Comparison of ENCODE assay signal across 1 cellular context in the genomic region with DNA sequence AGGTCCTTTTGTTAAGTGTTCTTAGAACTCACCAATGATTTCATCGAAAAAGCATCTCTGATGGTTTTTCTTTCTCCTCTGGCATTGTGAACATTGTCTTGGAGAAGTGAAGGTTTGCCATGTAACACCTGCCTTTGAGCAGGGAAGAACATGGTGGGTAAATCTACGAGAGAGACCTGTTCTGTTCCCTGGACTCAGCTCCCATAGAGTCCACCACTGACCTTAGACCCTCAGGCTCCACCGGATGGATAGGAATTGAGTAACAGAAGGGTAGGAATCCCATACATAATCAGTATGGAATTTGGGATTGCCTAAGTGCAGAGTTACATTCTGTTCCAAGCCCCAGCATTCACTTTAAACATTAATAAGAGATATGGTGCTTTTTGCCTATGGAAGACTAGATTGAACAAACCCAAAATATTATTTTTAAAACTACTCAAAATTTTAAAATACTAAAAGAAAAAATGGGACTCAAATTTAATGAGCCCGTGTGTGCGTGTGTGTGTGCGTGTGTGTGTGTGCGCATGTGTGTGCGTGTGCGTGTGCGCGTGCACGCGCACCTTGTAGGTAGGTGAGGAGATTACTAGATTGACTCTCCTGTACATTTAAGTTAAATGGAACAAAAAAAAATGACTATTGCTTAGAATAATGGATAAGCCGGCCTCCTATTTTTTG.
TF ChIP-seq lines count a peak whose summit lies in the region.

No MANE protein-coding gene starts in this region.

TF ChIP-seq in HepG2, 621 proteins besides CTCF, POLR2A, EP300 and RAD21 (continued from another document and continues in another):
- TF ChIP-seq ZNF609 (CRISPR knock-in tag; IDR thresholded peaks at IDR 0.05; ENCODE audit: borderline replicate concordance) (peak; percentile 54; the same call in 1 of the 2 replicates), MIXL1 (CRISPR knock-in tag; IDR thresholded peaks at IDR 0.05) (peak; percentile 92), ZFP36L2 (CRISPR knock-in tag; IDR thresholded peaks at IDR 0.05) (no peak), ZMAT3 (CRISPR knock-in tag; conservative IDR thresholded peaks at IDR 0.05) (no peak), FIP1L1 (IDR thresholded peaks at IDR 0.05; ENCODE audit: borderline replicate concordance, insufficient read depth, low read depth, low read length) (no peak), JDP2 (CRISPR knock-in tag; IDR thresholded peaks at IDR 0.05; ENCODE audit: borderline replicate concordance) (no peak), CREM (IDR thresholded peaks at IDR 0.05) (peak; percentile 45; the same call in 1 of the 2 replicates), CREM (CRISPR knock-in tag; IDR thresholded peaks at IDR 0.05) (no peak), TARDBP (CRISPR knock-in tag; IDR thresholded peaks at IDR 0.05) (peak; percentile 65; the same call in 1 of the 2 replicates), HDAC2 (CRISPR knock-in tag; IDR thresholded peaks at IDR 0.05) (peak; percentile 83), ARID2 (CRISPR knock-in tag; IDR thresholded peaks at IDR 0.05; ENCODE audit: borderline replicate concordance) (no peak), ZFP37 (CRISPR knock-in tag; IDR thresholded peaks at IDR 0.05; ENCODE audit: borderline replicate concordance) (no peak), AHDC1 (CRISPR knock-in tag; IDR thresholded peaks at IDR 0.05; ENCODE audit: borderline replicate concordance) (peak; percentile 63; the same call in 1 of the 2 replicates), CEBPB (IDR thresholded peaks at IDR 0.05; ENCODE audit: borderline replicate concordance, low read depth, low read length) (peak; percentile 95), ZBTB1 (CRISPR knock-in tag; IDR thresholded peaks at IDR 0.05; ENCODE audit: borderline replicate concordance) (no peak), DPF2 (CRISPR knock-in tag; IDR thresholded peaks at IDR 0.05; ENCODE audit: borderline replicate concordance, low read depth) (peak; percentile 72), ATF2 (CRISPR knock-in tag; IDR thresholded peaks at IDR 0.05) (peak; percentile 99), ZSCAN12 (CRISPR knock-in tag; IDR thresholded peaks at IDR 0.05) (no peak), SMAD3 (CRISPR knock-in tag; IDR thresholded peaks at IDR 0.05) (0 out of 2 replicates have a peak, but pooled peaks have one; percentile 47), ZNF224 (CRISPR knock-in tag; IDR thresholded peaks at IDR 0.05) (no peak), ATM (IDR thresholded peaks at IDR 0.05; ENCODE audit: borderline replicate concordance) (peak; percentile 67; the same call in 1 of the 2 replicates), NFYC (CRISPR knock-in tag; IDR thresholded peaks at IDR 0.05) (no peak), SAP130 (CRISPR knock-in tag; IDR thresholded peaks at IDR 0.05; ENCODE audit: low read depth) (peak; percentile 79), ZNF446 (CRISPR knock-in tag; IDR thresholded peaks at IDR 0.05) (no peak), SPEN (CRISPR knock-in tag; IDR thresholded peaks at IDR 0.05; ENCODE audit: low read depth) (no peak), TBL1XR1 (IDR thresholded peaks at IDR 0.05; ENCODE audit: borderline replicate concordance, low read length, partially characterized antibody) (peak; percentile 55)
- TF ChIP-seq, protein P1, sequence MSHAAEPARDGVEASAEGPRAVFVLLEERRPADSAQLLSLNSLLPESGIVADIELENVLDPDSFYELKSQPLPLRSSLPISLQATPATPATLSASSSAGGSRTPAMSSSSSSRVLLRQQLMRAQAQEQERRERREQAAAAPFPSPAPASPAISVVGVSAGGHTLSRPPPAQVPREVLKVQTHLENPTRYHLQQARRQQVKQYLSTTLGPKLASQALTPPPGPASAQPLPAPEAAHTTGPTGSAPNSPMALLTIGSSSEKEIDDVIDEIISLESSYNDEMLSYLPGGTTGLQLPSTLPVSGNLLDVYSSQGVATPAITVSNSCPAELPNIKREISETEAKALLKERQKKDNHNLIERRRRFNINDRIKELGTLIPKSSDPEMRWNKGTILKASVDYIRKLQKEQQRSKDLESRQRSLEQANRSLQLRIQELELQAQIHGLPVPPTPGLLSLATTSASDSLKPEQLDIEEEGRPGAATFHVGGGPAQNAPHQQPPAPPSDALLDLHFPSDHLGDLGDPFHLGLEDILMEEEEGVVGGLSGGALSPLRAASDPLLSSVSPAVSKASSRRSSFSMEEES (CRISPR knock-in tag; IDR thresholded peaks at IDR 0.05), result peak; percentile 32; the same call in 1 of the 2 replicates
- TF ChIP-seq, protein P2, sequence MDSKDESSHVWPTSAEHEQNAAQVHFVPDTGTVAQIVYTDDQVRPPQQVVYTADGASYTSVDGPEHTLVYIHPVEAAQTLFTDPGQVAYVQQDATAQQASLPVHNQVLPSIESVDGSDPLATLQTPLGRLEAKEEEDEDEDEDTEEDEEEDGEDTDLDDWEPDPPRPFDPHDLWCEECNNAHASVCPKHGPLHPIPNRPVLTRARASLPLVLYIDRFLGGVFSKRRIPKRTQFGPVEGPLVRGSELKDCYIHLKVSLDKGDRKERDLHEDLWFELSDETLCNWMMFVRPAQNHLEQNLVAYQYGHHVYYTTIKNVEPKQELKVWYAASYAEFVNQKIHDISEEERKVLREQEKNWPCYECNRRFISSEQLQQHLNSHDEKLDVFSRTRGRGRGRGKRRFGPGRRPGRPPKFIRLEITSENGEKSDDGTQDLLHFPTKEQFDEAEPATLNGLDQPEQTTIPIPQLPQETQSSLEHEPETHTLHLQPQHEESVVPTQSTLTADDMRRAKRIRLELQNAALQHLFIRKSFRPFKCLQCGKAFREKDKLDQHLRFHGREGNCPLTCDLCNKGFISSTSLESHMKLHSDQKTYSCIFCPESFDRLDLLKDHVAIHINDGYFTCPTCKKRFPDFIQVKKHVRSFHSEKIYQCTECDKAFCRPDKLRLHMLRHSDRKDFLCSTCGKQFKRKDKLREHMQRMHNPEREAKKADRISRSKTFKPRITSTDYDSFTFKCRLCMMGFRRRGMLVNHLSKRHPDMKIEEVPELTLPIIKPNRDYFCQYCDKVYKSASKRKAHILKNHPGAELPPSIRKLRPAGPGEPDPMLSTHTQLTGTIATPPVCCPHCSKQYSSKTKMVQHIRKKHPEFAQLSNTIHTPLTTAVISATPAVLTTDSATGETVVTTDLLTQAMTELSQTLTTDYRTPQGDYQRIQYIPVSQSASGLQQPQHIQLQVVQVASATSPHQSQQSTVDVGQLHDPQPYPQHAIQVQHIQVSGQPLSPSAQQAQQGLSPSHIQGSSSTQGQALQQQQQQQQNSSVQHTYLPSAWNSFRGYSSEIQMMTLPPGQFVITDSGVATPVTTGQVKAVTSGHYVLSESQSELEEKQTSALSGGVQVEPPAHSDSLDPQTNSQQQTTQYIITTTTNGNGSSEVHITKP (CRISPR knock-in tag; IDR thresholded peaks at IDR 0.05; ENCODE audit: low read depth), result peak; percentile 85; the same call in 1 of the 2 replicates
- TF ChIP-seq, protein P3, sequence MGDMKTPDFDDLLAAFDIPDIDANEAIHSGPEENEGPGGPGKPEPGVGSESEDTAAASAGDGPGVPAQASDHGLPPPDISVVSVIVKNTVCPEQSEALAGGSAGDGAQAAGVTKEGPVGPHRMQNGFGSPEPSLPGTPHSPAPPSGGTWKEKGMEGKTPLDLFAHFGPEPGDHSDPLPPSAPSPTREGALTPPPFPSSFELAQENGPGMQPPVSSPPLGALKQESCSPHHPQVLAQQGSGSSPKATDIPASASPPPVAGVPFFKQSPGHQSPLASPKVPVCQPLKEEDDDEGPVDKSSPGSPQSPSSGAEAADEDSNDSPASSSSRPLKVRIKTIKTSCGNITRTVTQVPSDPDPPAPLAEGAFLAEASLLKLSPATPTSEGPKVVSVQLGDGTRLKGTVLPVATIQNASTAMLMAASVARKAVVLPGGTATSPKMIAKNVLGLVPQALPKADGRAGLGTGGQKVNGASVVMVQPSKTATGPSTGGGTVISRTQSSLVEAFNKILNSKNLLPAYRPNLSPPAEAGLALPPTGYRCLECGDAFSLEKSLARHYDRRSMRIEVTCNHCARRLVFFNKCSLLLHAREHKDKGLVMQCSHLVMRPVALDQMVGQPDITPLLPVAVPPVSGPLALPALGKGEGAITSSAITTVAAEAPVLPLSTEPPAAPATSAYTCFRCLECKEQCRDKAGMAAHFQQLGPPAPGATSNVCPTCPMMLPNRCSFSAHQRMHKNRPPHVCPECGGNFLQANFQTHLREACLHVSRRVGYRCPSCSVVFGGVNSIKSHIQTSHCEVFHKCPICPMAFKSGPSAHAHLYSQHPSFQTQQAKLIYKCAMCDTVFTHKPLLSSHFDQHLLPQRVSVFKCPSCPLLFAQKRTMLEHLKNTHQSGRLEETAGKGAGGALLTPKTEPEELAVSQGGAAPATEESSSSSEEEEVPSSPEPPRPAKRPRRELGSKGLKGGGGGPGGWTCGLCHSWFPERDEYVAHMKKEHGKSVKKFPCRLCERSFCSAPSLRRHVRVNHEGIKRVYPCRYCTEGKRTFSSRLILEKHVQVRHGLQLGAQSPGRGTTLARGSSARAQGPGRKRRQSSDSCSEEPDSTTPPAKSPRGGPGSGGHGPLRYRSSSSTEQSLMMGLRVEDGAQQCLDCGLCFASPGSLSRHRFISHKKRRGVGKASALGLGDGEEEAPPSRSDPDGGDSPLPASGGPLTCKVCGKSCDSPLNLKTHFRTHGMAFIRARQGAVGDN (CRISPR knock-in tag; IDR thresholded peaks at IDR 0.05), result no peak
